Comparison of ENCODE assay signal across 1 cellular context in the genomic region with DNA sequence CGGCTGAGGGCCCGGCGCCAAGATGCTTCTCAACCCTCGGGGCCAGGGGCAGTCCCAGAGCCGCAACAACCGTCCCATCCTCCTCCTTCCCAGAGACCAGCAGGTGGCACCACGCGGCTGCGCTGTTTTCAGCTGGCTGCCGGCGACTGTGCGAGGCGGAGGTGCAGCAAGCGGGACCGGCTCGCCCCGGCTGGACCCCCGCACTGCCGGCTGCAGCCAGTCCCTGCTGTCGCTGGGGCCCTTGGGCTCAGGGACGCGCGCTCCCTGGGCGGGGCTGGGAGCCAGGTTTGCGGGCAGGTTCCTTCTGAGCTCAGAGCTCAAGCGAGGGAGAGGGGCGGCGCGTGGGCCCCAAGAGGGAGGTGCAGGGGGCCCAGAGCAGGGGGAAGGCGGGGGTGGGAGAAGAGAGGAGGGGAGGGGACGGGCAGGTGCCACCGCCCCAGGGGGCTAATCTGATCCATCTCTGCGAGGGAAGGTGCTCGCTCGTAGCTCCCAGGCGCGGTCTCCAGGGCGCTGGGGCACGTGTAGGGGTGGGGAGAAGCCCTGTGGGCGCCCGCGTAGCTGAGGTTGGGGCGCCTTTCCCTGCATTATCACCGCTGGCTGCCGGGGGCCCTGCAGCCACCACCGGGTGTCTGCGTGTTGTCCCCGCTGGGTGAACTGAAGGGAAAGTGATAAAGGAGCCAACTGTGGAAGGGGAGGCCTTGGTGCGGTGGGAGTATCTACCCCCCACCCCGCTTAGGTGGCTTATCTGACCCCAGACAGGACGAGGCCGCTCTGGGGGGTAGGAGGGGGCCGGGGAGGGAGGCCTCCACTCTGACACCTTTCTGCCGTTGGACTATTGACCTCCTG.
TF ChIP-seq lines count a peak whose summit lies in the region.

No MANE protein-coding gene starts in this region.

TF ChIP-seq in K562, 482 proteins besides CTCF, POLR2A, EP300 and RAD21 (continued from another document and continues in another):
- TF ChIP-seq, protein P1, sequence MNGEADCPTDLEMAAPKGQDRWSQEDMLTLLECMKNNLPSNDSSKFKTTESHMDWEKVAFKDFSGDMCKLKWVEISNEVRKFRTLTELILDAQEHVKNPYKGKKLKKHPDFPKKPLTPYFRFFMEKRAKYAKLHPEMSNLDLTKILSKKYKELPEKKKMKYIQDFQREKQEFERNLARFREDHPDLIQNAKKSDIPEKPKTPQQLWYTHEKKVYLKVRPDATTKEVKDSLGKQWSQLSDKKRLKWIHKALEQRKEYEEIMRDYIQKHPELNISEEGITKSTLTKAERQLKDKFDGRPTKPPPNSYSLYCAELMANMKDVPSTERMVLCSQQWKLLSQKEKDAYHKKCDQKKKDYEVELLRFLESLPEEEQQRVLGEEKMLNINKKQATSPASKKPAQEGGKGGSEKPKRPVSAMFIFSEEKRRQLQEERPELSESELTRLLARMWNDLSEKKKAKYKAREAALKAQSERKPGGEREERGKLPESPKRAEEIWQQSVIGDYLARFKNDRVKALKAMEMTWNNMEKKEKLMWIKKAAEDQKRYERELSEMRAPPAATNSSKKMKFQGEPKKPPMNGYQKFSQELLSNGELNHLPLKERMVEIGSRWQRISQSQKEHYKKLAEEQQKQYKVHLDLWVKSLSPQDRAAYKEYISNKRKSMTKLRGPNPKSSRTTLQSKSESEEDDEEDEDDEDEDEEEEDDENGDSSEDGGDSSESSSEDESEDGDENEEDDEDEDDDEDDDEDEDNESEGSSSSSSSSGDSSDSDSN (IDR thresholded peaks at IDR 0.05; ENCODE audit: borderline replicate concordance in 1 of 2, low read depth in 2 of 2, low read length in 2 of 2) = peak; percentile 86 to 96; a peak in 2 of 4 replicates
- TF ChIP-seq, protein P2, sequence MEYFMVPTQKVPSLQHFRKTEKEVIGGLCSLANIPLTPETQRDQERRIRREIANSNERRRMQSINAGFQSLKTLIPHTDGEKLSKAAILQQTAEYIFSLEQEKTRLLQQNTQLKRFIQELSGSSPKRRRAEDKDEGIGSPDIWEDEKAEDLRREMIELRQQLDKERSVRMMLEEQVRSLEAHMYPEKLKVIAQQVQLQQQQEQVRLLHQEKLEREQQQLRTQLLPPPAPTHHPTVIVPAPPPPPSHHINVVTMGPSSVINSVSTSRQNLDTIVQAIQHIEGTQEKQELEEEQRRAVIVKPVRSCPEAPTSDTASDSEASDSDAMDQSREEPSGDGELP (CRISPR knock-in tag; IDR thresholded peaks at IDR 0.05; ENCODE audit: borderline replicate concordance) = peak; percentile 91
- TF ChIP-seq NBN (IDR thresholded peaks at IDR 0.05; ENCODE audit: low read depth) (peak; percentile 56), ZBTB9 (CRISPR knock-in tag; IDR thresholded peaks at IDR 0.05) (no peak; the same call in none of the 2 replicates), HDAC1 (IDR thresholded peaks at IDR 0.05) (peak in 1 of 2 experiments; percentile 88; a peak in 2 of 4 replicates), KLF13 (tag; IDR thresholded peaks at IDR 0.05; ENCODE audit: borderline replicate concordance, low read depth) (peak; percentile 19; the same call in 1 of the 2 replicates), ZNF584 (CRISPR knock-in tag; IDR thresholded peaks at IDR 0.05; ENCODE audit: low read depth) (no peak), KDM5B (IDR thresholded peaks at IDR 0.05; ENCODE audit: insufficient replicate concordance, low read depth, low read length) (peak; percentile 64), CHCHD3 (CRISPR knock-in tag; IDR thresholded peaks at IDR 0.05) (peak; percentile 39; the same call in 1 of the 2 replicates), GATAD2A (IDR thresholded peaks at IDR 0.05) (peak; percentile 82), THRB (CRISPR knock-in tag; conservative IDR thresholded peaks at IDR 0.05) (peak; percentile 28; the same call in 1 of the 2 replicates), XRCC5 (IDR thresholded peaks at IDR 0.05; ENCODE audit: low read depth, low read length) (peak; percentile 74), MECOM (CRISPR knock-in tag; IDR thresholded peaks at IDR 0.05) (0 out of 2 replicates have a peak, but pooled peaks have one; percentile 27), PML (IDR thresholded peaks at IDR 0.05; ENCODE audit: low read length) (peak; percentile 81), XRCC3 (IDR thresholded peaks at IDR 0.05) (no peak), ASH1L (IDR thresholded peaks at IDR 0.05; ENCODE audit: borderline replicate concordance, low read depth, partially characterized antibody) (no peak), SMC3 (conservative IDR thresholded peaks at IDR 0.05; ENCODE audit: insufficient read depth, low read depth, low read length) (peak; percentile 32), SMARCE1 (IDR thresholded peaks at IDR 0.05) (peak; percentile 86), PCBP2 (IDR thresholded peaks at IDR 0.05; ENCODE audit: low read depth, low read length, poor library complexity, severe bottlenecking) (no peak), ZNF785 (CRISPR knock-in tag; IDR thresholded peaks at IDR 0.05) (no peak), RHOXF2B (CRISPR knock-in tag; conservative IDR thresholded peaks at IDR 0.05) (peak; percentile 70; the same call in 1 of the 2 replicates), KDM2B (CRISPR knock-in tag; IDR thresholded peaks at IDR 0.05) (peak; percentile 73; the same call in 1 of the 2 replicates), FOS (IDR thresholded peaks at IDR 0.05; ENCODE audit: extremely low read depth, insufficient read length) (no peak), GATA2 (CRISPR knock-in tag; IDR thresholded peaks at IDR 0.05) (peak; percentile 86), ZNF511 (CRISPR knock-in tag; IDR thresholded peaks at IDR 0.05) (no peak), NCOA2 (IDR thresholded peaks at IDR 0.05; ENCODE audit: partially characterized antibody in 2 of 2) (peak in 1 of 2 experiments; percentile 89), MCM5 (IDR thresholded peaks at IDR 0.05; ENCODE audit: low read depth) (no peak), ZFX (CRISPR knock-in tag; IDR thresholded peaks at IDR 0.05) (peak; percentile 71), PRDM10 (IDR thresholded peaks at IDR 0.05; ENCODE audit: partially characterized antibody) (peak; percentile 38)
- TF ChIP-seq, protein P3, sequence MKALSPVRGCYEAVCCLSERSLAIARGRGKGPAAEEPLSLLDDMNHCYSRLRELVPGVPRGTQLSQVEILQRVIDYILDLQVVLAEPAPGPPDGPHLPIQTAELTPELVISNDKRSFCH (CRISPR knock-in tag; IDR thresholded peaks at IDR 0.05) = no peak
- TF ChIP-seq, protein P3 (tag; IDR thresholded peaks at IDR 0.05) = 0 out of 2 replicates have a peak, but pooled peaks have one; percentile 1
- TF ChIP-seq, protein P4, sequence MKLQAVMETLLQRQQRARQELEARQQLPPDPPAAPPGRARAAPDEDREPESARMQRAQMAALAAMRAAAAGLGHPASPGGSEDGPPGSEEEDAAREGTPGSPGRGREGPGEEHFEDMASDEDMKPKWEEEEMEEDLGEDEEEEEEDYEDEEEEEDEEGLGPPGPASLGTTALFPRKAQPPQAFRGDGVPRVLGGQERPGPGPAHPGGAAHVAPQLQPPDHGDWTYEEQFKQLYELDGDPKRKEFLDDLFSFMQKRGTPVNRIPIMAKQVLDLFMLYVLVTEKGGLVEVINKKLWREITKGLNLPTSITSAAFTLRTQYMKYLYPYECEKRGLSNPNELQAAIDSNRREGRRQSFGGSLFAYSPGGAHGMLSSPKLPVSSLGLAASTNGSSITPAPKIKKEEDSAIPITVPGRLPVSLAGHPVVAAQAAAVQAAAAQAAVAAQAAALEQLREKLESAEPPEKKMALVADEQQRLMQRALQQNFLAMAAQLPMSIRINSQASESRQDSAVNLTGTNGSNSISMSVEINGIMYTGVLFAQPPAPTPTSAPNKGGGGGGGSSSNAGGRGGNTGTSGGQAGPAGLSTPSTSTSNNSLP (IDR thresholded peaks at IDR 0.05; ENCODE audit: borderline replicate concordance, low read depth, low read length) = no peak
- TF ChIP-seq, protein P5, sequence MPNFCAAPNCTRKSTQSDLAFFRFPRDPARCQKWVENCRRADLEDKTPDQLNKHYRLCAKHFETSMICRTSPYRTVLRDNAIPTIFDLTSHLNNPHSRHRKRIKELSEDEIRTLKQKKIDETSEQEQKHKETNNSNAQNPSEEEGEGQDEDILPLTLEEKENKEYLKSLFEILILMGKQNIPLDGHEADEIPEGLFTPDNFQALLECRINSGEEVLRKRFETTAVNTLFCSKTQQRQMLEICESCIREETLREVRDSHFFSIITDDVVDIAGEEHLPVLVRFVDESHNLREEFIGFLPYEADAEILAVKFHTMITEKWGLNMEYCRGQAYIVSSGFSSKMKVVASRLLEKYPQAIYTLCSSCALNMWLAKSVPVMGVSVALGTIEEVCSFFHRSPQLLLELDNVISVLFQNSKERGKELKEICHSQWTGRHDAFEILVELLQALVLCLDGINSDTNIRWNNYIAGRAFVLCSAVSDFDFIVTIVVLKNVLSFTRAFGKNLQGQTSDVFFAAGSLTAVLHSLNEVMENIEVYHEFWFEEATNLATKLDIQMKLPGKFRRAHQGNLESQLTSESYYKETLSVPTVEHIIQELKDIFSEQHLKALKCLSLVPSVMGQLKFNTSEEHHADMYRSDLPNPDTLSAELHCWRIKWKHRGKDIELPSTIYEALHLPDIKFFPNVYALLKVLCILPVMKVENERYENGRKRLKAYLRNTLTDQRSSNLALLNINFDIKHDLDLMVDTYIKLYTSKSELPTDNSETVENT (CRISPR knock-in tag; IDR thresholded peaks at IDR 0.05) = peak; percentile 63
- TF ChIP-seq, protein P6, sequence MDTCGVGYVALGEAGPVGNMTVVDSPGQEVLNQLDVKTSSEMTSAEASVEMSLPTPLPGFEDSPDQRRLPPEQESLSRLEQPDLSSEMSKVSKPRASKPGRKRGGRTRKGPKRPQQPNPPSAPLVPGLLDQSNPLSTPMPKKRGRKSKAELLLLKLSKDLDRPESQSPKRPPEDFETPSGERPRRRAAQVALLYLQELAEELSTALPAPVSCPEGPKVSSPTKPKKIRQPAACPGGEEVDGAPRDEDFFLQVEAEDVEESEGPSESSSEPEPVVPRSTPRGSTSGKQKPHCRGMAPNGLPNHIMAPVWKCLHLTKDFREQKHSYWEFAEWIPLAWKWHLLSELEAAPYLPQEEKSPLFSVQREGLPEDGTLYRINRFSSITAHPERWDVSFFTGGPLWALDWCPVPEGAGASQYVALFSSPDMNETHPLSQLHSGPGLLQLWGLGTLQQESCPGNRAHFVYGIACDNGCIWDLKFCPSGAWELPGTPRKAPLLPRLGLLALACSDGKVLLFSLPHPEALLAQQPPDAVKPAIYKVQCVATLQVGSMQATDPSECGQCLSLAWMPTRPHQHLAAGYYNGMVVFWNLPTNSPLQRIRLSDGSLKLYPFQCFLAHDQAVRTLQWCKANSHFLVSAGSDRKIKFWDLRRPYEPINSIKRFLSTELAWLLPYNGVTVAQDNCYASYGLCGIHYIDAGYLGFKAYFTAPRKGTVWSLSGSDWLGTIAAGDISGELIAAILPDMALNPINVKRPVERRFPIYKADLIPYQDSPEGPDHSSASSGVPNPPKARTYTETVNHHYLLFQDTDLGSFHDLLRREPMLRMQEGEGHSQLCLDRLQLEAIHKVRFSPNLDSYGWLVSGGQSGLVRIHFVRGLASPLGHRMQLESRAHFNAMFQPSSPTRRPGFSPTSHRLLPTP (IDR thresholded peaks at IDR 0.05; ENCODE audit: borderline replicate concordance, extremely low read depth, insufficient read length) = no peak
